25 cellular contexts compared by ENCODE assay signal in the genomic region with DNA sequence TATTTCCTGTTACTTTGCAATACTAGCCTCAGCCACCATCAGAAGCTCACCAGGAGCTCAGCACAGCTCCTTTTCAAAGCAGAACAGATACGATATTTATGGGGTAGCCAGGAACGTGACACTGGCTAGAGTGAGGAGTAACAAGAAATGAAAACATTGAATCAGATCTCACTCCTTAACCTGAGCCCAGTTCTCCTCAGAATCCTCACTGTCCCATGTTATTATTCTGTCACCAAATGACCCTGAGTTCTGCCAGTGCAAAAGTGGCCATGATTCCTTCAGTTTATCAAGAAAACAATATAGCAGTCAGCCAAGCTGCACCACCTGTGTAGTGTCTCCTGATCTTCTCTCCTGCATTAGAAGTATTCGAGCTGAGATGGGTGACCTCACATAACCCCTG.
DNase-seq lines count a peak whose midpoint lies in the region; FAIRE-seq and TF ChIP-seq lines count a peak whose summit lies in the region.
"Had no signal": no experiment of that assay in that cellular context is flagged by ENCODE, and none has a peak within 500 bp of the region (broad histone marks: within the 10 kb centered on the region; RNA-seq: fewer than 3 reads in every experiment).

No MANE protein-coding gene starts in this region.

- no CpG with 5 or more reads among the region's 3 CpGs for WGBS in neuronal stem cell (ENCODE audit: extremely low coverage in 2 of 2, insufficient read length in 2 of 2, insufficient replicate concordance in 1 of 2), 2 donors

- H3K27ac Mint-ChIP-seq in astrocyte (ENCODE audit: unreplicated experiment): no peak overlapping the region
- H3K27ac Mint-ChIP-seq: CD8-positive, alpha-beta T cell had no signal

- H3K18ac ChIP-seq in neuronal stem cell (ENCODE audit: low read length): no peak overlapping the region

- H3K14ac ChIP-seq in neuronal stem cell (ENCODE audit: low read length): no peak overlapping the region

- no peaks in the 10 kb centered on the region for H3K9me3 Mint-ChIP-seq in astrocyte (ENCODE audit: unreplicated experiment)

- DNase-seq in astrocyte (ENCODE audit: low read depth) (no peak), neuronal stem cell (ENCODE audit: low spot score) (no peak), SIG-M5 (lab: John Stamatoyannopoulos, UW) (no peak), caudate nucleus (lab: John Stamatoyannopoulos, UW) (no peak)
- DNase-seq in activated naive CD4-positive, alpha-beta T cell treated with anti-CD3 and anti-CD28 coated beads, Interleukin-2, amount 50 U/mL, for 16 hours: no peak
- DNase-seq: AML-193; C1 segment of cervical spinal cord; CD8-positive, alpha-beta T cell; MM.1S; NCI-H1417 treated with DMSO at 0.1 percent for 48 hours; NCI-H1694 treated with DMSO at 0.1 percent for 48 hours; NCI-H2081; NCI-H2171 treated with DMSO at 0.1 percent for 48 hours; NCI-H345; NCI-H526; SHP77 had no signal

- no peaks in the 10 kb centered on the region for H3K36me3 Mint-ChIP-seq in astrocyte (ENCODE audit: low read depth, unreplicated experiment)
- H3K36me3 Mint-ChIP-seq: CD8-positive, alpha-beta T cell had no signal

- no peaks in the 10 kb centered on the region for H3K9me3 ChIP-seq in BLaER1 treated with 17β-estradiol and CSF1 and Interleukin-3, amounts not matched to agents 10 nM and 100 nM (replicated peaks in 1 of 11)
- H3K9me3 ChIP-seq in HEK293 (ENCODE audit: control insufficient read depth, insufficient read depth, low read depth, low read length) (no peaks in the 10 kb centered on the region), astrocyte (ENCODE audit: insufficient read depth, low read depth, low read length) (no peaks in the 10 kb centered on the region), neuronal stem cell (replicated peaks in 1 of 2; ENCODE audit: control insufficient read depth in 2 of 2, insufficient read depth in 1 of 2, low read depth in 1 of 2, low read length in 2 of 2) (no peaks in the 10 kb centered on the region)
- H3K9me3 ChIP-seq: A549 had no signal

- H4K20me1 ChIP-seq in BLaER1 treated with 17β-estradiol and CSF1 and Interleukin-3, amounts not matched to agents 10 nM and 100 nM: no peaks in the 10 kb centered on the region
- H4K20me1 ChIP-seq in astrocyte (ENCODE audit: insufficient read depth, low read length): no peaks in the 10 kb centered on the region

- no peaks in the 10 kb centered on the region for H3K36me3 ChIP-seq in BLaER1 treated with 17β-estradiol and CSF1 and Interleukin-3, amounts not matched to agents 10 nM and 100 nM
- no peaks in the 10 kb centered on the region for H3K36me3 ChIP-seq in HEK293 (ENCODE audit: control insufficient read depth in 2 of 2, insufficient read depth in 1 of 2, low read length in 2 of 2)
- no peaks in the 10 kb centered on the region for H3K36me3 ChIP-seq in astrocyte (ENCODE audit: insufficient read depth, low read length)
- H3K36me3 ChIP-seq in neuronal stem cell (replicated peaks in 1 of 2; ENCODE audit: control insufficient read depth in 2 of 2, insufficient read depth in 2 of 2, low read length in 2 of 2): no peaks in the 10 kb centered on the region

- CTCF ChIA-PET in HEK293 (lab: Yijun Ruan, JAX): interaction anchor here (0.6 kb wide), 1 partner anchor 81 kb away, joined by 3 read pairs; no protein-coding TSS in a partner anchor

- no peaks in the 10 kb centered on the region for H3K79me1 ChIP-seq in neuronal stem cell (ENCODE audit: low read depth, low read length)

- H3K27me3 Mint-ChIP-seq in astrocyte (ENCODE audit: low read depth, unreplicated experiment): peaks cover 3% of the 10 kb centered on the region

- no peak overlapping the region for H3K9ac ChIP-seq in BLaER1 treated with 17β-estradiol and CSF1 and Interleukin-3, amounts not matched to agents 10 nM and 100 nM
- H3K9ac ChIP-seq in astrocyte (ENCODE audit: low read length) (no peak overlapping the region), neuronal stem cell (ENCODE audit: low read depth, low read length, poor library complexity) (no peak overlapping the region)

- H3K4me1 ChIP-seq in BLaER1 treated with 17β-estradiol and CSF1 and Interleukin-3, amounts not matched to agents 10 nM and 100 nM: peaks cover 6 to 12% (median 8%) of the 10 kb centered on the region in 10 experiments; a peak in 15 of 20 replicates
- 0 out of 2 replicates have a peak, but pooled peaks cover 1% of the 10 kb centered on the region for H3K4me1 ChIP-seq in HEK293 (ENCODE audit: control insufficient read depth, insufficient read depth, low read length)
- H3K4me1 ChIP-seq in astrocyte (ENCODE audit: insufficient read depth, low read length): peaks cover 6% of the 10 kb centered on the region
- peaks cover 8 to 12% of the 10 kb centered on the region in 2 donors for H3K4me1 ChIP-seq in neuronal stem cell (ENCODE audit: control insufficient read depth in 2 of 2, insufficient read depth in 1 of 2, low read depth in 1 of 2, low read length in 2 of 2)

- no peak overlapping the region for H4K91ac ChIP-seq in neuronal stem cell (ENCODE audit: low read depth, low read length, poor library complexity)

- H2BK120ac ChIP-seq in neuronal stem cell (ENCODE audit: low read depth, low read length): no peak overlapping the region

- H3K4me3 ChIP-seq in BLaER1 treated with 17β-estradiol and CSF1 and Interleukin-3, amounts not matched to agents 10 nM and 100 nM: no peak overlapping the region
- H3K4me3 ChIP-seq in HEK293 (ENCODE audit: low read depth, low read length) (no peak overlapping the region), astrocyte (ENCODE audit: insufficient read depth, low read depth, low read length) (no peak overlapping the region), neuronal stem cell (ENCODE audit: low read length in 2 of 2) (no peak overlapping the region)
- H3K4me3 ChIP-seq: A549, K562, SK-N-MC had no signal

- no peak overlapping the region for H2AFZ ChIP-seq in astrocyte (ENCODE audit: low read depth, low read length)
- no peak overlapping the region for H2AFZ ChIP-seq in neuronal stem cell (ENCODE audit: low read length)

- H2BK5ac ChIP-seq in neuronal stem cell (ENCODE audit: low read length): no peak overlapping the region

- H3K27ac ChIP-seq in BLaER1 treated with 17β-estradiol and CSF1 and Interleukin-3, amounts not matched to agents 10 nM and 100 nM: no peak overlapping the region
- no peak overlapping the region for H3K27ac ChIP-seq in HEK293 (ENCODE audit: extremely low read depth, low read depth, low read length)
- H3K27ac ChIP-seq in astrocyte (ENCODE audit: low read depth, low read length): no peak overlapping the region
- H3K27ac ChIP-seq in neuronal stem cell (replicated peaks; ENCODE audit: low read length): peak overlapping the region; percentile 57
- no peak overlapping the region for H3K27ac ChIP-seq in caudate nucleus (ENCODE audit: low read depth, low read length)
- H3K27ac ChIP-seq: A549, RWPE1, SK-N-MC had no signal

- H2BK15ac ChIP-seq in neuronal stem cell (ENCODE audit: low read length): no peak overlapping the region

- no peak overlapping the region for H2AK5ac ChIP-seq in neuronal stem cell (ENCODE audit: low read depth, low read length)

- no peak overlapping the region for H3K4ac ChIP-seq in neuronal stem cell (ENCODE audit: low read length)

- TF ChIP-seq CTCF in HEK293 (tag by site-specific recombination; IDR thresholded peaks at IDR 0.05) (no peak), astrocyte (IDR thresholded peaks at IDR 0.05; ENCODE audit: insufficient read depth, low read depth, low read length) (no peak)

- H3K4me2 ChIP-seq in BLaER1 treated with 17β-estradiol and CSF1 and Interleukin-3, amounts not matched to agents 10 nM and 100 nM: peak overlapping the region in 9 of 11 experiments; percentile 1 to 55 (median 26); a peak in 11 of 22 replicates
- H3K4me2 ChIP-seq in astrocyte (ENCODE audit: low read length) (no peak overlapping the region), neuronal stem cell (ENCODE audit: insufficient read depth, low read length, poor library complexity, severe bottlenecking) (no peak overlapping the region)
- H3K4me2 ChIP-seq: A549 had no signal

- H4K8ac ChIP-seq in neuronal stem cell (ENCODE audit: low read depth, low read length): no peak overlapping the region

- no peak overlapping the region for H3K23ac ChIP-seq in neuronal stem cell (ENCODE audit: low read depth, low read length, poor library complexity)

- no peaks in the 10 kb centered on the region for H3K79me2 ChIP-seq in astrocyte (ENCODE audit: insufficient read depth, low read length)

- POLR2A ChIA-PET in HEK293 (lab: Yijun Ruan, JAX): no interaction called here

- H3K4me3 Mint-ChIP-seq in astrocyte (ENCODE audit: unreplicated experiment): no peak overlapping the region
- H3K4me3 Mint-ChIP-seq: CD8-positive, alpha-beta T cell had no signal

- peaks cover 6% of the 10 kb centered on the region for H3K4me1 Mint-ChIP-seq in astrocyte (ENCODE audit: low read depth, unreplicated experiment)

- FAIRE-seq in astrocyte (lab: Jason Lieb, UNC): peak; percentile 5
- FAIRE-seq: A549, GM18507, H54, HepG2, K562 had no signal

- H2BK12ac ChIP-seq in neuronal stem cell (ENCODE audit: low read length): no peak overlapping the region

- H3K27me3 ChIP-seq in BLaER1 treated with 17β-estradiol and CSF1 and Interleukin-3, amounts not matched to agents 10 nM and 100 nM: no peaks in the 10 kb centered on the region
- H3K27me3 ChIP-seq in astrocyte (ENCODE audit: insufficient read depth, low read length): no peaks in the 10 kb centered on the region
- no peaks in the 10 kb centered on the region for H3K27me3 ChIP-seq in neuronal stem cell (ENCODE audit: control insufficient read depth in 3 of 3, insufficient read depth in 3 of 3, low read depth in 1 of 3, low read length in 3 of 3)

TF ChIP-seq in HEK293, 187 proteins besides CTCF, POLR2A, EP300 and RAD21 (continues in another document):
- no peak for TF ChIP-seq ZNF555 (tag by site-specific recombination; conservative IDR thresholded peaks at IDR 0.05)
- TF ChIP-seq, protein P1, sequence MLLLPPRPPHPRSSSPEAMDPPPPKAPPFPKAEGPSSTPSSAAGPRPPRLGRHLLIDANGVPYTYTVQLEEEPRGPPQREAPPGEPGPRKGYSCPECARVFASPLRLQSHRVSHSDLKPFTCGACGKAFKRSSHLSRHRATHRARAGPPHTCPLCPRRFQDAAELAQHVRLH (tag by site-specific recombination; IDR thresholded peaks at IDR 0.05): no peak
- TF ChIP-seq ZNF274 (IDR thresholded peaks at IDR 0.05; ENCODE audit: low read length): no peak
- TF ChIP-seq ZNF274 (tag by site-specific recombination; IDR thresholded peaks at IDR 0.05; ENCODE audit: borderline replicate concordance): no peak

Comparison
In these comparisons a context has a peak if more than half of its experiments do, and no peak if none do; other contexts are left out.
1. H3K4me2 ChIP-seq: peak in BLaER1 treated with 17β-estradiol and CSF1 and Interleukin-3, amounts not matched to agents 10 nM and 100 nM (9 of 11); none in astrocyte (single experiment) and neuronal stem cell (single experiment).